26 cellular contexts compared by ENCODE assay signal in the genomic region with DNA sequence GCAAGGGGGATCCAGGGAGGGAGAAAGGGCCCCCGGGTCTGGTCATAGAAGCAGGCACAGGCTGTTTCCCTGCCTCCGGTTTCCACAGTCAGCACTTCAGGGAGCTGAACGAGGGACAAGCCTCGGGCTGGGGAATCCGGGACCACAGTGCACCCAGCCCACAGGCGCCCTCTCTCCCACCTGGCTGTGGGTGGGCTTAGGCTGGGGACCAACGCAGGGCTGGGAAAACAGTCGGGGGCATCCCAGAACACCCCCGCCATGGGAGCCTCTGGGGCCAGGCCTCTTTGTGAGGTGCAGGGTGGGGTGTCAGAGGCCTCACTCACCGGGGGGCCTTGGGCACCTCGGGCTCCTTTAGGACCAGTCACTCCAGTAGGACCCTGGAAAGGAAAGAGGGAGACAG. TPM values are rescaled to one million over a fixed set of nuclear protein-coding genes. Genes with fewer than 3 reads are reported as not detected.
"Had no signal": no experiment of that assay in that cellular context is flagged by ENCODE, and none has a peak within 500 bp of the region (broad histone marks: within the 10 kb centered on the region; RNA-seq: fewer than 3 reads in every experiment).

No MANE protein-coding gene starts in this region.

- H3K27me3 ChIP-seq: gastrocnemius medialis, left lung had no signal

- H3K4me3 Mint-ChIP-seq: effector memory CD8-positive, alpha-beta T cell; endodermal cell; memory B cell had no signal

- H3K9me3 Mint-ChIP-seq: effector memory CD8-positive, alpha-beta T cell; endodermal cell; memory B cell had no signal

- H3K36me3 ChIP-seq: esophagus squamous epithelium, gastrocnemius medialis, heart right ventricle, left lung had no signal

- DNase-seq: dermis blood vessel endothelial cell; effector CD4-positive, alpha-beta T cell; effector memory CD8-positive, alpha-beta T cell; endodermal cell; erythroblast; esophagus squamous epithelium; foreskin fibroblast; foreskin melanocyte; gastrocnemius medialis; glutamatergic neuron; head of caudate nucleus; heart right ventricle; left cardiac atrium; left lung; left ventricle myocardium superior; mammary epithelial cell; mesendoderm; midbrain had no signal

- H3K27ac Mint-ChIP-seq: endodermal cell, memory B cell had no signal

- H3K4me1 Mint-ChIP-seq: endodermal cell had no signal

- H3K4me1 ChIP-seq: esophagus squamous epithelium, gastrocnemius medialis, heart right ventricle, left lung had no signal

- H3K9me3 ChIP-seq: esophagus squamous epithelium, gastrocnemius medialis, heart right ventricle, left lung had no signal

- H3K27ac ChIP-seq: coronary artery, dorsolateral prefrontal cortex, epithelial cell of prostate, esophagus squamous epithelium, gastrocnemius medialis, heart right ventricle, left lung had no signal

- H3K4me3 ChIP-seq: coronary artery, dorsolateral prefrontal cortex, esophagus squamous epithelium, gastrocnemius medialis, heart right ventricle, left lung, lung had no signal

RNA-seq across cellular contexts. Expression of gene COL2A1, which starts 24.6 kb away (rescaled TPM):
- total RNA-seq: dermis blood vessel endothelial cell, esophagus mucosa, esophagus squamous epithelium, gastrocnemius medialis, glomerular endothelial cell, left cardiac atrium, mononuclear cell had no signal
